ENCODE assay signal across 20 cellular contexts in genomic region chr2:17772532-17772931, GRCh38. TPM values are rescaled to one million over a fixed set of nuclear protein-coding genes. Genes with fewer than 3 reads are reported as not detected.
A peak's percentile ranks its signal among the peaks of the same experiment; 100 is the strongest.
DNase-seq lines count a peak whose midpoint lies in the region; ATAC-seq, FAIRE-seq and TF ChIP-seq lines count a peak whose summit lies in the region.
"Had no signal": no experiment of that assay in that cellular context is flagged by ENCODE, and none has a peak within 500 bp of the region (broad histone marks: within the 10 kb centered on the region; RNA-seq: fewer than 3 reads in every experiment).

No MANE protein-coding gene starts in this region.

- peak; percentile 17 for FAIRE-seq in GM12892 (lab: Jason Lieb, UNC)
- FAIRE-seq: H54 had no signal

- H3K9me3 ChIP-seq in left ventricle myocardium inferior (replicated peaks) (no peaks in the 10 kb centered on the region), psoas muscle (no peaks in the 10 kb centered on the region)
- H3K9me3 ChIP-seq: HAP-1 had no signal

- peaks cover 6% of the 10 kb centered on the region for H3K36me3 ChIP-seq in left ventricle myocardium inferior
- no peaks in the 10 kb centered on the region for H3K36me3 ChIP-seq in psoas muscle (ENCODE audit: insufficient read depth in 1 of 2, low read depth in 1 of 2)

- H3K4me3 ChIP-seq in left ventricle myocardium inferior, result no peak overlapping the region
- H3K4me3 ChIP-seq in psoas muscle, result no peak overlapping the region
- H3K4me3 ChIP-seq: HAP-1 had no signal

- POLR2A ChIA-PET in naive thymus-derived CD8-positive, alpha-beta T cell (lab: Charles Lee), result no interaction called here

- peak overlapping the region; percentile 36 for H3K27ac ChIP-seq in left ventricle myocardium inferior (replicated peaks)
- peak overlapping the region; percentile 9 for H3K27ac ChIP-seq in psoas muscle

- peaks cover 0 to 19% (median 3%) of the 10 kb centered on the region in 3 donors for H3K36me3 Mint-ChIP-seq in naive thymus-derived CD8-positive, alpha-beta T cell

- no peak for TF ChIP-seq CTCF in left ventricle myocardium inferior (IDR thresholded peaks at IDR 0.05; ENCODE audit: borderline replicate concordance)
- TF ChIP-seq CTCF in psoas muscle (IDR thresholded peaks at IDR 0.05), result no peak

- no peak for ATAC-seq in left cardiac atrium
- ATAC-seq in psoas muscle, result peak in 1 of 4 donors; percentile 64
- no peak for ATAC-seq in GM18498 (IDR thresholded peaks at IDR 0.05; ENCODE audit: unreplicated experiment)
- no peak for ATAC-seq in HG03342 (IDR thresholded peaks at IDR 0.05; ENCODE audit: unreplicated experiment)
- ATAC-seq in naive thymus-derived CD8-positive, alpha-beta T cell, result no peak

- WGBS in psoas muscle, 3 donors, result 39 to 72% (median 49%) methylated on average over 2 of the region's 2 CpGs

- intact Hi-C loops in left ventricle myocardium inferior (cut with micrococcal nuclease) (no loop called here), left cardiac atrium (cut with DNase I) (no loop called here), psoas muscle (cut with DNase I) (no loop called here)

- peaks cover 23% of the 10 kb centered on the region for H3K4me1 ChIP-seq in left ventricle myocardium inferior
- H3K4me1 ChIP-seq in psoas muscle, result peaks cover 5% of the 10 kb centered on the region
- H3K4me1 ChIP-seq: HAP-1 had no signal

- no peak for TF ChIP-seq POLR2A in GM12892 (IDR thresholded peaks at IDR 0.05; ENCODE audit: low read depth, low read length)

- H3K9me3 Mint-ChIP-seq in naive thymus-derived CD8-positive, alpha-beta T cell, result no peaks in the 10 kb centered on the region
- H3K9me3 Mint-ChIP-seq: CD4-positive, alpha-beta memory T cell; HFFc6 had no signal

- DNase-seq in left ventricle myocardium inferior, result no peak
- no peak for DNase-seq in left cardiac atrium
- no peak for DNase-seq in GM12892 (ENCODE audit: insufficient read length)
- DNase-seq in psoas muscle, result no peak
- no peak for DNase-seq in naive thymus-derived CD8-positive, alpha-beta T cell
- DNase-seq: 8988T; C1 segment of cervical spinal cord; Calu3; CD4-positive, alpha-beta memory T cell; COR-L47; DMS153; DND-41; GOT3; HFFc6 had no signal

- H3K27ac Mint-ChIP-seq in naive thymus-derived CD8-positive, alpha-beta T cell, result no peak overlapping the region
- H3K27ac Mint-ChIP-seq: CD4-positive, alpha-beta memory T cell; HFFc6 had no signal

- H3K27me3 Mint-ChIP-seq in naive thymus-derived CD8-positive, alpha-beta T cell, result no peaks in the 10 kb centered on the region
- H3K27me3 Mint-ChIP-seq: CD4-positive, alpha-beta memory T cell had no signal

- H3K4me3 Mint-ChIP-seq in naive thymus-derived CD8-positive, alpha-beta T cell, result no peak overlapping the region
- H3K4me3 Mint-ChIP-seq: CD4-positive, alpha-beta memory T cell; HFFc6 had no signal

- H3K4me1 Mint-ChIP-seq in naive thymus-derived CD8-positive, alpha-beta T cell, result no peaks in the 10 kb centered on the region
- H3K4me1 Mint-ChIP-seq: CD4-positive, alpha-beta memory T cell had no signal

- H3K27me3 ChIP-seq in left ventricle myocardium inferior (ENCODE audit: low read depth) (no peaks in the 10 kb centered on the region), psoas muscle (ENCODE audit: insufficient read depth in 3 of 3, low read length in 2 of 3) (no peaks in the 10 kb centered on the region)

RNA-seq across cellular contexts. Expression of gene GEN1, which starts 18.6 kb away (rescaled TPM):
- total RNA-seq in left ventricle myocardium inferior (4.3 TPM), left cardiac atrium (1 to 10 TPM; 3.0 TPM), psoas muscle (1 to 10 TPM; 1.3 to 3.0 (median 2.3) TPM)
- polyA plus RNA-seq in GM12892 (2012; ENCODE audit: missing spikeins), result 14.1 TPM
- polyA plus RNA-seq in psoas muscle, result under 1 TPM; 0.51 to 0.95 (median 0.75) TPM
- total RNA-seq in naive thymus-derived CD8-positive, alpha-beta T cell, result 1 to 10 TPM; 7.9 to 8.2 TPM
- polyA plus RNA-seq in naive thymus-derived CD8-positive, alpha-beta T cell, result 1 to 10 TPM in 2 of 3 donors, under 1 TPM in 1; 0.80 to 2.1 (median 1.2) TPM

RNA-seq across cellular contexts. Expression of gene SMC6, which starts 18.9 kb away (rescaled TPM):
- 13.3 TPM for total RNA-seq in left ventricle myocardium inferior
- total RNA-seq in left cardiac atrium, result 10 to 100 TPM; 12.4 to 12.8 TPM
- 29.0 TPM for polyA plus RNA-seq in GM12892 (2012; ENCODE audit: missing spikeins)
- total RNA-seq in psoas muscle, result 10 to 100 TPM in 1 of 4 donors, 1 to 10 TPM in 3; 6.5 to 10.2 (median 9.4) TPM
- polyA plus RNA-seq in psoas muscle, result 10 to 100 TPM in 1 of 3 donors, 1 to 10 TPM in 2; 4.8 to 10.5 (median 5.7) TPM
- total RNA-seq in naive thymus-derived CD8-positive, alpha-beta T cell, result 10 to 100 TPM; 18.8 to 22.5 TPM
- polyA plus RNA-seq in naive thymus-derived CD8-positive, alpha-beta T cell, result 1 to 10 TPM; 7.7 to 8.7 (median 8.4) TPM

RNA-seq across cellular contexts. Expression of gene MSGN1, which starts 43.7 kb away (rescaled TPM):
- total RNA-seq in left ventricle myocardium inferior (not detected), left cardiac atrium (not detected), psoas muscle (not detected)
- not detected for polyA plus RNA-seq in GM12892 (2012; ENCODE audit: missing spikeins)
- polyA plus RNA-seq in psoas muscle, result not detected
- total RNA-seq in naive thymus-derived CD8-positive, alpha-beta T cell, result not detected
- polyA plus RNA-seq in naive thymus-derived CD8-positive, alpha-beta T cell, result not detected
- total RNA-seq: A673; Calu3; CD4-positive, alpha-beta memory T cell; HFFc6 had no signal
- polyA plus RNA-seq: BJ; CD4-positive, alpha-beta memory T cell had no signal
